ENCODE assay signal across 15 cellular contexts in the genomic region with DNA sequence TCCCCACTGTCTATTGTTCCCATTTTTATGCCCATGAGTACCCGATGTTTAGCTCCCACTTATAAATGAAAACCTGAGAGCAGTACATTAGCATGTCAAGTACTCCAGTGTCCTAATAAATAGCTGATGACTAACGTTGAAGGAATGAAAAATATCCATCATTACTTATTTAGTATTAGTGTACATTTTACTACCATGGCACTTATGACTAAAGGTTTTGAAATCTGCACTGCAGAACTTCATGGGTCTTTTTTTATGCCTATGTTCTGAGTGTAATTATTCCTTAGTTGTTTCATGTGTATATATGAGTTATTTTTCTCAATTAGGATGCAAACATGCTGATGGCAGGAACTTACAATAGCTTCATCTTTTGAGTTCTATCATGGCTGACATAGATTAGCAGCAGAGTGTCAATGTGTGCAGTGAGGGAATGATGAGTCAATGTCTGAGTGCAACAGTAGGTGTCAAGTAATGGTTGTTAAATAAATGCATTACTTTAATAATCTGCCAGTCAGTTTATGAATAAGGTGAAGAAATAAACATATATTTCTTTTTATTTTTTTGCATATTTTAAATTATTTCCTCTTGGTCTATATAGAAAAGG.
A peak's percentile ranks its signal among the peaks of the same experiment; 100 is the strongest.
DNase-seq lines count a peak whose midpoint lies in the region; ATAC-seq, FAIRE-seq and TF ChIP-seq lines count a peak whose summit lies in the region.
"Had no signal": no experiment of that assay in that cellular context is flagged by ENCODE, and none has a peak within 500 bp of the region (broad histone marks: within the 10 kb centered on the region; RNA-seq: fewer than 3 reads in every experiment).

No MANE protein-coding gene starts in this region.

- H3K27me3 ChIP-seq in AG04450 (ENCODE audit: control insufficient read depth, insufficient read depth, low read length) (no peaks in the 10 kb centered on the region), mammary epithelial cell (ENCODE audit: insufficient read depth, low read length) (no peaks in the 10 kb centered on the region)
- H3K27me3 ChIP-seq in CD8-positive, alpha-beta memory T cell (ENCODE audit: insufficient read depth, low read length, poor library complexity, severe bottlenecking), result no peaks in the 10 kb centered on the region
- H3K27me3 ChIP-seq: upper lobe of left lung had no signal

- intact Hi-C loops in mammary epithelial cell (cut with micrococcal nuclease), result loop anchor here (10.0 kb wide), 1 partner anchor 186 kb away; a partner anchor contains a TSS

- peaks cover 9 to 20% of the 10 kb centered on the region in 2 donors for H3K27me3 Mint-ChIP-seq in CD8-positive, alpha-beta memory T cell

- no peaks in the 10 kb centered on the region for H3K36me3 Mint-ChIP-seq in CD8-positive, alpha-beta memory T cell
- H3K36me3 Mint-ChIP-seq: naive B cell had no signal

- no peak overlapping the region for H3K27ac Mint-ChIP-seq in CD8-positive, alpha-beta memory T cell
- H3K27ac Mint-ChIP-seq: naive B cell had no signal

- 12% methylated on average over 2 of the region's 2 CpGs for WGBS in mammary epithelial cell (ENCODE audit: low coverage, missing lambda C conversion rate)

- dilution Hi-C loops in mammary epithelial cell (cut with HindIII; ENCODE audit: low sequenced_read_pairs), result no loop called here

- H3K9me3 Mint-ChIP-seq in CD8-positive, alpha-beta memory T cell, result peaks cover 0 to 2% (median 0%) of the 10 kb centered on the region in 5 donors

- no peaks in the 10 kb centered on the region for H4K20me1 ChIP-seq in mammary epithelial cell (ENCODE audit: insufficient read depth, low read length)

- H3K36me3 ChIP-seq in mammary epithelial cell (ENCODE audit: insufficient read depth, low read length), result no peaks in the 10 kb centered on the region
- no peaks in the 10 kb centered on the region for H3K36me3 ChIP-seq in CD8-positive, alpha-beta memory T cell (ENCODE audit: insufficient read depth, low read length)
- H3K36me3 ChIP-seq: upper lobe of left lung had no signal

- no peak overlapping the region for H2AFZ ChIP-seq in mammary epithelial cell (ENCODE audit: low read depth, low read length)

- peak overlapping the region; percentile 36 for H3K4me2 ChIP-seq in mammary epithelial cell (ENCODE audit: insufficient read depth, low read depth, low read length)

- no peaks in the 10 kb centered on the region for H3K79me2 ChIP-seq in mammary epithelial cell (ENCODE audit: insufficient read depth, low read length)

- TF ChIP-seq CTCF in AG04450 (IDR thresholded peaks at IDR 0.05; ENCODE audit: low read depth, low read length) (no peak), mammary epithelial cell (conservative IDR thresholded peaks at IDR 0.05 in 1 of 2, IDR thresholded peaks at IDR 0.05 in 1 of 2; ENCODE audit: extremely low read depth in 1 of 2, insufficient read depth in 1 of 2, low read depth in 1 of 2, low read length in 2 of 2) (no peak)

- no peak overlapping the region for H3K4me3 ChIP-seq in AG04450 (ENCODE audit: low read depth, low read length)
- no peak overlapping the region for H3K4me3 ChIP-seq in mammary epithelial cell (replicated peaks in 1 of 3; ENCODE audit: insufficient read depth in 1 of 3, low read depth in 2 of 3, low read length in 3 of 3)
- no peak overlapping the region for H3K4me3 ChIP-seq in CD8-positive, alpha-beta memory T cell (ENCODE audit: low read length)
- H3K4me3 ChIP-seq: skin epidermis, upper lobe of left lung had no signal

- no TSS peak for BruUV-seq in mammary epithelial cell (replicated peaks; lab: Mats Ljungman, UMichigan)

- no peak overlapping the region for H3K9ac ChIP-seq in mammary epithelial cell (ENCODE audit: insufficient read depth, low read length)

- no peak for ATAC-seq in GM19395 (IDR thresholded peaks at IDR 0.05; ENCODE audit: unreplicated experiment)

- DNase-seq in AG04450 (ENCODE audit: low read depth, low spot score) (peak; percentile 18), HTR-8/SVneo (ENCODE audit: insufficient read length, low spot score) (peak; percentile 18), mammary epithelial cell (peak; percentile 73), kidney glomerular epithelial cell (lab: John Stamatoyannopoulos, UW) (peak; percentile 73), D341Med (ENCODE audit: low spot score) (no peak), NCI-H1092 treated with DMSO at 0.1 percent for 48 hours (lab: John Stamatoyannopoulos, UW) (no peak)
- DNase-seq in CD8-positive, alpha-beta memory T cell, result no peak
- DNase-seq: activated T-cell treated with anti-CD3 and anti-CD28 coated beads, Interleukin-2, amount 50 U/mL, for 1 hour; anterior cingulate cortex; C1 segment of cervical spinal cord; naive B cell; NCI-H524; upper lobe of left lung had no signal

- H3K9me3 ChIP-seq in AG04450 (ENCODE audit: control insufficient read depth, insufficient read depth, low read length) (no peaks in the 10 kb centered on the region), mammary epithelial cell (replicated peaks; ENCODE audit: insufficient read depth, low read length) (no peaks in the 10 kb centered on the region)
- H3K9me3 ChIP-seq in CD8-positive, alpha-beta memory T cell (ENCODE audit: low read length), result no peaks in the 10 kb centered on the region
- H3K9me3 ChIP-seq: upper lobe of left lung had no signal

- in situ Hi-C loops in mammary epithelial cell (cut with MboI; ENCODE audit: low sequenced_read_pairs in 2 of 2), result no loop called here

- peaks cover 17% of the 10 kb centered on the region for H3K4me1 ChIP-seq in mammary epithelial cell (ENCODE audit: insufficient read depth, low read length)
- H3K4me1 ChIP-seq in CD8-positive, alpha-beta memory T cell (ENCODE audit: insufficient read depth, low read length), result no peaks in the 10 kb centered on the region
- H3K4me1 ChIP-seq: upper lobe of left lung had no signal

- CTCF ChIA-PET in AG04450 (lab: Charles Lee) (no interaction called here), mammary epithelial cell (lab: Charles Lee; ENCODE audit: low non-redundant PET) (no interaction called here)
- CTCF ChIA-PET in CD8-positive, alpha-beta memory T cell (lab: Charles Lee), result no interaction called here

- H3K4me1 Mint-ChIP-seq in CD8-positive, alpha-beta memory T cell, result peaks cover 0 to 3% (median 0%) of the 10 kb centered on the region in 3 donors
- H3K4me1 Mint-ChIP-seq: naive B cell had no signal

- POLR2A ChIA-PET in AG04450 (lab: Yijun Ruan, JAX), result interaction anchor here (1.2 to 1.3 kb wide), 2 partner anchors 56 to 66 kb away, joined by 3 read pairs; no protein-coding TSS in a partner anchor
- POLR2A ChIA-PET in CD8-positive, alpha-beta memory T cell (lab: Charles Lee), result no interaction called here

- no peak overlapping the region for H3K27ac ChIP-seq in AG04450 (ENCODE audit: low read depth, low read length)
- peak overlapping the region; percentile 8 for H3K27ac ChIP-seq in mammary epithelial cell (ENCODE audit: insufficient read depth, low read depth, low read length)
- no peak overlapping the region for H3K27ac ChIP-seq in CD8-positive, alpha-beta memory T cell (ENCODE audit: low read depth, low read length)
- H3K27ac ChIP-seq: skin epidermis, upper lobe of left lung had no signal

- H3K4me3 Mint-ChIP-seq in CD8-positive, alpha-beta memory T cell, result no peak overlapping the region
- H3K4me3 Mint-ChIP-seq: naive B cell had no signal

- no peak for FAIRE-seq in HTR-8/SVneo (lab: Jason Lieb, UNC)

Comparison
In these comparisons a context has a peak if more than half of its experiments do, and no peak if none do; other contexts are left out.
1. DNase-seq: peak in AG04450 (single experiment), HTR-8/SVneo (single experiment), mammary epithelial cell (single experiment) and kidney glomerular epithelial cell (single experiment); none in D341Med (single experiment), NCI-H1092 treated with DMSO at 0.1 percent for 48 hours (single experiment) and CD8-positive, alpha-beta memory T cell (0 of 5).